Comparison of ENCODE assay signal across 1 cellular context in the genomic region with DNA sequence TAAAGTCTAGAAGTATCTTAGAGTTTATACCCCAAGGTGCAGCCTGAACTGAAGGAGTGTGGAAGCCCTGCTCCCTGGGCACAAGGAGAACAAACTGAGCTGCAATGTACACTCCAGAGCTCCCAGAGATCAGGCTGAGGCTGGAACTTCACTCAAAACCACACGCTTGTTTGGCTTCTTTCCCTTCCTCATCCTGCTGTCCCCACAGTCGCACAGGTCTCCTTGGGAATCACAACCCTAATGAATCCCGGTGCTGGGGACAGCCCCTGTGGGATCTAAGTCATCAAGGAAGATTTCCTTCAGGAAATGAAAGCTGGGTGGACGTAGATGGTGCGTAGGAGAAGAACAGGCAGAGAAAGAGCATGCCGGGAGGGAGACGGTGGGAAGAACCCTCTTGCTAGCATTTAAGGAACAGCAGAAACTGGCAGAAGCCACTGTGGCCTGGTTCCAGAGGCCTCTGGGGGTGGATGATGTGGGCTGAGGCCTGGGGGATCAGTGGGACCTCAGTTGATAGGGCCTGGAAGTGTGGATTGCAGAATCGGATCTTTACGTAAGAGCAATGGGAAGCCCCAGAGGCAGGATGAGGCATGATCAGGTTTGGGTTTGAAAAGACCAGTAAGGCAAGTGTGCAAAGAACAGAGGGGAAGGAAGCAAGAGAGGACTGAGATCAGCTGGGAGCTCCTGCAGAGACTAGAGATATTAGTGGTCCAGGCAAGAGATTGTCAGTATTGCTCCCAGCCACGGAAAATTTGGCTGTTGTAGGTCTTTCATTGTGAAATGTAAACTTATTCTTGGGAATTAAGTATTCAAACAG.
TF ChIP-seq lines count a peak whose summit lies in the region.

No MANE protein-coding gene starts in this region.

TF ChIP-seq in A549, 52 proteins besides CTCF, POLR2A, EP300 and RAD21:
- no peak for TF ChIP-seq KDM5A (IDR thresholded peaks at IDR 0.05)
- peak; percentile 62 for TF ChIP-seq HOXB13 (CRISPR knock-in tag; IDR thresholded peaks at IDR 0.05; ENCODE audit: low read depth)
- TF ChIP-seq, protein P1, sequence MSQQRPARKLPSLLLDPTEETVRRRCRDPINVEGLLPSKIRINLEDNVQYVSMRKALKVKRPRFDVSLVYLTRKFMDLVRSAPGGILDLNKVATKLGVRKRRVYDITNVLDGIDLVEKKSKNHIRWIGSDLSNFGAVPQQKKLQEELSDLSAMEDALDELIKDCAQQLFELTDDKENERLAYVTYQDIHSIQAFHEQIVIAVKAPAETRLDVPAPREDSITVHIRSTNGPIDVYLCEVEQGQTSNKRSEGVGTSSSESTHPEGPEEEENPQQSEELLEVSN (IDR thresholded peaks at IDR 0.05; ENCODE audit: borderline replicate concordance, low read depth): 0 out of 2 replicates have a peak, but pooled peaks have one; percentile 16
- peak; percentile 69 to 77 for TF ChIP-seq JUN (IDR thresholded peaks at IDR 0.05)
- TF ChIP-seq CEBPB (IDR thresholded peaks at IDR 0.05): peak in 1 of 2 experiments; percentile 58; a peak in 1 of 4 replicates
- TF ChIP-seq POLR2AphosphoS2 (conservative IDR thresholded peaks at IDR 0.05; ENCODE audit: low read length): peak; percentile 97; the same call in 1 of the 2 replicates
- TF ChIP-seq SMC3 (IDR thresholded peaks at IDR 0.05): no peak
- TF ChIP-seq TP53 (CRISPR knock-in tag; IDR thresholded peaks at IDR 0.05): peak; percentile 70
- peak; percentile 94 for TF ChIP-seq HOXA7 (CRISPR knock-in tag; IDR thresholded peaks at IDR 0.05)
- peak; percentile 87 for TF ChIP-seq TFCP2L1 (CRISPR knock-in tag; IDR thresholded peaks at IDR 0.05)
- no peak for TF ChIP-seq ZFP36 (IDR thresholded peaks at IDR 0.05; ENCODE audit: borderline replicate concordance, partially characterized antibody)
- TF ChIP-seq EHF (CRISPR knock-in tag; IDR thresholded peaks at IDR 0.05): 0 out of 2 replicates have a peak, but pooled peaks have one; percentile 26
- peak; percentile 88 for TF ChIP-seq RARB (CRISPR knock-in tag; IDR thresholded peaks at IDR 0.05)
- peak; percentile 66 for TF ChIP-seq HOXB5 (CRISPR knock-in tag; IDR thresholded peaks at IDR 0.05)
- peak; percentile 23; the same call in 1 of the 2 replicates for TF ChIP-seq HEYL (CRISPR knock-in tag; IDR thresholded peaks at IDR 0.05)
- TF ChIP-seq FOSB (CRISPR knock-in tag; IDR thresholded peaks at IDR 0.05): peak; percentile 95
- TF ChIP-seq, protein P2, sequence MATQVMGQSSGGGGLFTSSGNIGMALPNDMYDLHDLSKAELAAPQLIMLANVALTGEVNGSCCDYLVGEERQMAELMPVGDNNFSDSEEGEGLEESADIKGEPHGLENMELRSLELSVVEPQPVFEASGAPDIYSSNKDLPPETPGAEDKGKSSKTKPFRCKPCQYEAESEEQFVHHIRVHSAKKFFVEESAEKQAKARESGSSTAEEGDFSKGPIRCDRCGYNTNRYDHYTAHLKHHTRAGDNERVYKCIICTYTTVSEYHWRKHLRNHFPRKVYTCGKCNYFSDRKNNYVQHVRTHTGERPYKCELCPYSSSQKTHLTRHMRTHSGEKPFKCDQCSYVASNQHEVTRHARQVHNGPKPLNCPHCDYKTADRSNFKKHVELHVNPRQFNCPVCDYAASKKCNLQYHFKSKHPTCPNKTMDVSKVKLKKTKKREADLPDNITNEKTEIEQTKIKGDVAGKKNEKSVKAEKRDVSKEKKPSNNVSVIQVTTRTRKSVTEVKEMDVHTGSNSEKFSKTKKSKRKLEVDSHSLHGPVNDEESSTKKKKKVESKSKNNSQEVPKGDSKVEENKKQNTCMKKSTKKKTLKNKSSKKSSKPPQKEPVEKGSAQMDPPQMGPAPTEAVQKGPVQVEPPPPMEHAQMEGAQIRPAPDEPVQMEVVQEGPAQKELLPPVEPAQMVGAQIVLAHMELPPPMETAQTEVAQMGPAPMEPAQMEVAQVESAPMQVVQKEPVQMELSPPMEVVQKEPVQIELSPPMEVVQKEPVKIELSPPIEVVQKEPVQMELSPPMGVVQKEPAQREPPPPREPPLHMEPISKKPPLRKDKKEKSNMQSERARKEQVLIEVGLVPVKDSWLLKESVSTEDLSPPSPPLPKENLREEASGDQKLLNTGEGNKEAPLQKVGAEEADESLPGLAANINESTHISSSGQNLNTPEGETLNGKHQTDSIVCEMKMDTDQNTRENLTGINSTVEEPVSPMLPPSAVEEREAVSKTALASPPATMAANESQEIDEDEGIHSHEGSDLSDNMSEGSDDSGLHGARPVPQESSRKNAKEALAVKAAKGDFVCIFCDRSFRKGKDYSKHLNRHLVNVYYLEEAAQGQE (IDR thresholded peaks at IDR 0.05): peak; percentile 41; the same call in 1 of the 2 replicates
- TF ChIP-seq JUNB (IDR thresholded peaks at IDR 0.05): no peak
- TF ChIP-seq FOSL2 (IDR thresholded peaks at IDR 0.05): no peak
- TF ChIP-seq FOSL2 (CRISPR knock-in tag; IDR thresholded peaks at IDR 0.05): peak; percentile 27; the same call in 1 of the 2 replicates
- TF ChIP-seq, protein P3, sequence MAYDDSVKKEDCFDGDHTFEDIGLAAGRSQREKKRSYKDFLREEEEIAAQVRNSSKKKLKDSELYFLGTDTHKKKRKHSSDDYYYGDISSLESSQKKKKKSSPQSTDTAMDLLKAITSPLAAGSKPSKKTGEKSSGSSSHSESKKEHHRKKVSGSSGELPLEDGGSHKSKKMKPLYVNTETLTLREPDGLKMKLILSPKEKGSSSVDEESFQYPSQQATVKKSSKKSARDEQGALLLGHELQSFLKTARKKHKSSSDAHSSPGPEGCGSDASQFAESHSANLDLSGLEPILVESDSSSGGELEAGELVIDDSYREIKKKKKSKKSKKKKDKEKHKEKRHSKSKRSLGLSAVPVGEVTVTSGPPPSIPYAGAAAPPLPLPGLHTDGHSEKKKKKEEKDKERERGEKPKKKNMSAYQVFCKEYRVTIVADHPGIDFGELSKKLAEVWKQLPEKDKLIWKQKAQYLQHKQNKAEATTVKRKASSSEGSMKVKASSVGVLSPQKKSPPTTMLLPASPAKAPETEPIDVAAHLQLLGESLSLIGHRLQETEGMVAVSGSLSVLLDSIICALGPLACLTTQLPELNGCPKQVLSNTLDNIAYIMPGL (CRISPR knock-in tag; IDR thresholded peaks at IDR 0.05; ENCODE audit: borderline replicate concordance): peak; percentile 84
